ENCODE assay signal across 8 cellular contexts in genomic region chr7:151519765-151520418, GRCh38. TPM values are rescaled to one million over a fixed set of nuclear protein-coding genes. Genes with fewer than 3 reads are reported as not detected.
A peak's percentile ranks its signal among the peaks of the same experiment; 100 is the strongest.
DNase-seq lines count a peak whose midpoint lies in the region; TF ChIP-seq lines count a peak whose summit lies in the region.

RHEB (minus strand) TSS chr7:151519895; CDS start chr7:151519511, 384 bp downstream.

- H3K4me3 ChIP-seq in HFF-Myc (replicated peaks; ENCODE audit: low read depth, low read length), result peak within 1 kb of the TSS; percentile 95

- TF ChIP-seq CTCF in HFF-Myc (IDR thresholded peaks at IDR 0.05; ENCODE audit: low read depth, low read length, missing control alignments), result no peak

- H3K9me3 Mint-ChIP-seq in activated naive CD4-positive, alpha-beta T cell treated with anti-CD3 and anti-CD28 coated beads, Interleukin-2, amount 10 ng/mL, durations not matched to agents 7 days and 5 days, result no peaks in the 10 kb centered on the region

- peaks cover 44% of the 10 kb centered on the region for H3K4me1 Mint-ChIP-seq in activated naive CD4-positive, alpha-beta T cell treated with anti-CD3 and anti-CD28 coated beads, Interleukin-2, amount 10 ng/mL, durations not matched to agents 7 days and 5 days

- CTCF ChIA-PET in activated naive CD4-positive, alpha-beta T cell treated with anti-CD3 and anti-CD28 coated beads, Interleukin-2, amount 10 ng/mL, durations not matched to agents 7 days and 5 days (lab: Charles Lee), result interaction anchor here (1.5 to 2.1 kb wide), 2 partner anchors 112 to 240 kb away, joined by 4 to 9 read pairs; no protein-coding TSS in a partner anchor

- H3K4me3 Mint-ChIP-seq in activated naive CD4-positive, alpha-beta T cell treated with anti-CD3 and anti-CD28 coated beads, Interleukin-2, amount 10 ng/mL, durations not matched to agents 7 days and 5 days, result peak within 1 kb of the TSS; percentile 97

- peaks cover 17% of the 10 kb centered on the region for H3K36me3 Mint-ChIP-seq in activated naive CD4-positive, alpha-beta T cell treated with anti-CD3 and anti-CD28 coated beads, Interleukin-2, amount 10 ng/mL, durations not matched to agents 7 days and 5 days

- H3K27me3 Mint-ChIP-seq in activated naive CD4-positive, alpha-beta T cell treated with anti-CD3 and anti-CD28 coated beads, Interleukin-2, amount 10 ng/mL, durations not matched to agents 7 days and 5 days, result peaks cover 35% of the 10 kb centered on the region

- peak; percentile 99 for DNase-seq in GF-D8 (lab: John Stamatoyannopoulos, UW)
- DNase-seq in HFF-Myc (ENCODE audit: extremely low read depth, low read depth), result peak; percentile 98
- DNase-seq in NAMALWA (ENCODE audit: low spot score), result peak; percentile 100
- DNase-seq in SK-N-DZ (ENCODE audit: low spot score), result peak; percentile 97
- DNase-seq in activated naive CD4-positive, alpha-beta T cell treated with anti-CD3 and anti-CD28 coated beads, Interleukin-2, amount 10 ng/mL, durations not matched to agents 7 days and 5 days, result peak; percentile 99
- DNase-seq in germinal center (ENCODE audit: low spot score), result peak; percentile 94
- peak; percentile 97 for DNase-seq in non-pigmented ciliary epithelial cell (ENCODE audit: low read depth)
- DNase-seq in superior temporal gyrus (ENCODE audit: extremely low spot score), result peak; percentile 96

- H3K27ac Mint-ChIP-seq in activated naive CD4-positive, alpha-beta T cell treated with anti-CD3 and anti-CD28 coated beads, Interleukin-2, amount 10 ng/mL, durations not matched to agents 7 days and 5 days, result peak within 1 kb of the TSS; percentile 98

RNA-seq across cellular contexts. Expression of gene RHEB, which starts in this region (rescaled TPM):
- polyA plus RNA-seq in SK-N-DZ (2014; cell fraction: cytosol; rRNA removed), result 167 and 203 TPM in 2 replicates
- polyA plus RNA-seq in SK-N-DZ (2014; cell fraction: nucleus; rRNA removed), result 118 and 142 TPM in 2 replicates

Comparison
In these comparisons a context has a peak if more than half of its experiments do, and no peak if none do; other contexts are left out.
1. Peak in every context shown above with its lines: DNase-seq and H3K4me3 ChIP-seq.